14 cellular contexts compared by ENCODE assay signal in genomic region chr17:18179221-18179620, GRCh38.
"Had no signal": no experiment of that assay in that cellular context is flagged by ENCODE, and none has a peak within 500 bp of the region (broad histone marks: within the 10 kb centered on the region; RNA-seq: fewer than 3 reads in every experiment).

No MANE protein-coding gene starts in this region.

- H3K9me3 Mint-ChIP-seq: nephron progenitor cell had no signal

- DNase-seq: activated CD8-positive, alpha-beta memory T cell treated with anti-CD3 and anti-CD28 coated beads, Interleukin-2, amount 10 ng/mL, durations not matched to agents 7 days and 5 days; activated naive CD4-positive, alpha-beta T cell treated with anti-CD3 and anti-CD28 coated beads, Interleukin-2, amount 50 U/mL, for 16 hours; cerebellar nuclear complex; effector CD8-positive, alpha-beta T cell; foreskin fibroblast; glutamatergic neuron; kidney glomerular epithelial cell; nephron progenitor cell; SHP77; SK-N-SH; stimulated activated CD4-positive, alpha-beta T cell treated with anti-CD3 and anti-CD28 coated beads, Interleukin-12 subunit alpha, Interleukin-12 subunit beta, amount 100 ng/mL, for 4 hours; stimulated activated CD4-positive, alpha-beta T cell treated with anti-CD3 and anti-CD28 coated beads, Interleukin-2, amount 100 ng/mL, for 24 hours; T-helper 1 cell had no signal

- ATAC-seq: activated CD8-positive, alpha-beta memory T cell treated with anti-CD3 and anti-CD28 coated beads, Interleukin-2, amount 10 ng/mL, durations not matched to agents 7 days and 5 days had no signal

- H3K9me3 ChIP-seq: SK-N-SH, thoracic aorta had no signal

- H3K27me3 Mint-ChIP-seq: activated CD8-positive, alpha-beta memory T cell treated with anti-CD3 and anti-CD28 coated beads, Interleukin-2, amount 10 ng/mL, durations not matched to agents 7 days and 5 days had no signal

- H3K27ac Mint-ChIP-seq: activated CD8-positive, alpha-beta memory T cell treated with anti-CD3 and anti-CD28 coated beads, Interleukin-2, amount 10 ng/mL, durations not matched to agents 7 days and 5 days; nephron progenitor cell had no signal

- H3K27ac ChIP-seq: thoracic aorta had no signal

- H3K36me3 Mint-ChIP-seq: activated CD8-positive, alpha-beta memory T cell treated with anti-CD3 and anti-CD28 coated beads, Interleukin-2, amount 10 ng/mL, durations not matched to agents 7 days and 5 days had no signal

- H3K4me3 Mint-ChIP-seq: activated CD8-positive, alpha-beta memory T cell treated with anti-CD3 and anti-CD28 coated beads, Interleukin-2, amount 10 ng/mL, durations not matched to agents 7 days and 5 days had no signal
